22 cellular contexts compared by ENCODE assay signal in genomic region chr6:35521235-35521634, GRCh38. TPM values are rescaled to one million over a fixed set of nuclear protein-coding genes. Genes with fewer than 3 reads are reported as not detected.
DNase-seq lines count a peak whose midpoint lies in the region; ATAC-seq, FAIRE-seq and TF ChIP-seq lines count a peak whose summit lies in the region.
"Had no signal": no experiment of that assay in that cellular context is flagged by ENCODE, and none has a peak within 500 bp of the region (broad histone marks: within the 10 kb centered on the region; RNA-seq: fewer than 3 reads in every experiment).

No MANE protein-coding gene starts in this region.

- H3K27ac ChIP-seq in HepG2 (ENCODE audit: extremely low read length, insufficient read depth, low read length) (no peak overlapping the region), right lobe of liver (no peak overlapping the region), neuronal stem cell (replicated peaks; ENCODE audit: low read length) (no peak overlapping the region), sigmoid colon (no peak overlapping the region), RWPE1 (no peak overlapping the region)
- H3K27ac ChIP-seq: GM23248 had no signal

- FAIRE-seq in HepG2 (lab: Jason Lieb, UNC): no peak
- FAIRE-seq: A204.1, G401.6, GM12891, GM19239, H54, HTR-8/SVneo had no signal

- H3K79me2 ChIP-seq in HepG2 (ENCODE audit: insufficient read depth, low read length): no peaks in the 10 kb centered on the region

- TF ChIP-seq RAD21 in HepG2 (CRISPR knock-in tag; IDR thresholded peaks at IDR 0.05): no peak

- H3K27me3 ChIP-seq in HepG2 (ENCODE audit: control insufficient read depth in 1 of 2, insufficient read depth in 2 of 2, low read length in 2 of 2) (peaks cover 2 to 20% of the 10 kb centered on the region in 2 experiments; a peak in 2 of 5 replicates), right lobe of liver (no peaks in the 10 kb centered on the region), neuronal stem cell (ENCODE audit: control insufficient read depth in 3 of 3, insufficient read depth in 3 of 3, low read depth in 1 of 3, low read length in 3 of 3) (no peaks in the 10 kb centered on the region), sigmoid colon (no peaks in the 10 kb centered on the region)
- H3K27me3 ChIP-seq: BE2C had no signal

- in situ Hi-C loops in HepG2 (cut with HindIII; ENCODE audit: extremely low pct_ligation_motif_present, low pct_unique_long_range_greater_than_20kb): no loop called here

- H3K4me3 ChIP-seq in HepG2 (replicated peaks in 1 of 3; ENCODE audit: insufficient read depth in 1 of 3, low read depth in 2 of 3, low read length in 3 of 3) (no peak overlapping the region), right lobe of liver (no peak overlapping the region), neuronal stem cell (ENCODE audit: low read length in 2 of 2) (no peak overlapping the region), sigmoid colon (no peak overlapping the region)
- H3K4me3 ChIP-seq: GM23248 had no signal

- H2BK12ac ChIP-seq in neuronal stem cell (ENCODE audit: low read length): no peak overlapping the region

- peaks cover 42 to 44% of the 10 kb centered on the region in 2 donors for H3K4me1 Mint-ChIP-seq in immature natural killer cell
- H3K4me1 Mint-ChIP-seq in stimulated activated naive B cell treated with anti-CD40 and anti-IgM and Interleukin-4, amounts not matched to agents 10 μg/mL and 1 μg/mL and 100 μg/mL, for 72 hours: peaks cover 0 to 7% of the 10 kb centered on the region in 2 donors

- no peaks in the 10 kb centered on the region for H3K36me3 Mint-ChIP-seq in immature natural killer cell
- no peaks in the 10 kb centered on the region for H3K36me3 Mint-ChIP-seq in stimulated activated naive B cell treated with anti-CD40 and anti-IgM and Interleukin-4, amounts not matched to agents 10 μg/mL and 1 μg/mL and 100 μg/mL, for 72 hours
- H3K36me3 Mint-ChIP-seq: CD4-positive, CD25-positive, alpha-beta regulatory T cell; CD8-positive, alpha-beta memory T cell; IgD-negative memory B cell had no signal

- no peaks in the 10 kb centered on the region for H4K20me1 ChIP-seq in HepG2 (ENCODE audit: insufficient read depth, low read length)

- H3K23ac ChIP-seq in neuronal stem cell (ENCODE audit: low read depth, low read length, poor library complexity): no peak overlapping the region

- H3K4me1 ChIP-seq in HepG2 (ENCODE audit: insufficient read depth, low read length) (peaks cover 35% of the 10 kb centered on the region), right lobe of liver (no peaks in the 10 kb centered on the region), neuronal stem cell (ENCODE audit: control insufficient read depth in 2 of 2, insufficient read depth in 1 of 2, low read depth in 1 of 2, low read length in 2 of 2) (peaks cover 5% of the 10 kb centered on the region in 2 donors), sigmoid colon (peaks cover 0 to 9% (median 2%) of the 10 kb centered on the region in 4 donors)
- H3K4me1 ChIP-seq: BE2C had no signal

- 39% methylated on average over 4 of the region's 4 CpGs for WGBS in HepG2 (ENCODE audit: low lambda C conversion rate)
- 80% methylated on average over 1 of the region's 4 CpGs for WGBS in right lobe of liver (ENCODE audit: insufficient coverage, low coverage, low lambda C conversion rate, missing lambda C conversion rate)
- no CpG with 5 or more reads among the region's 4 CpGs for WGBS in neuronal stem cell (ENCODE audit: extremely low coverage in 2 of 2, insufficient read length in 2 of 2, insufficient replicate concordance in 1 of 2), 2 donors
- 94 to 95% methylated on average over 4 of the region's 4 CpGs for WGBS in sigmoid colon, 2 donors

- TF ChIP-seq EP300 in HepG2 (IDR thresholded peaks at IDR 0.05; ENCODE audit: low read depth in 2 of 2, low read length in 2 of 2): no peak
- no peak for TF ChIP-seq EP300 in HepG2 (CRISPR knock-in tag; IDR thresholded peaks at IDR 0.05; ENCODE audit: borderline replicate concordance)
- TF ChIP-seq EP300 in sigmoid colon (IDR thresholded peaks at IDR 0.05): no peak

- H3K18ac ChIP-seq in neuronal stem cell (ENCODE audit: low read length): peak overlapping the region; percentile 88

- no peaks in the 10 kb centered on the region for H3K36me3 ChIP-seq in HepG2 (replicated peaks in 1 of 2; ENCODE audit: control insufficient read depth in 1 of 2, insufficient read depth in 2 of 2, low read length in 2 of 2)
- H3K36me3 ChIP-seq in right lobe of liver: no peaks in the 10 kb centered on the region
- no peaks in the 10 kb centered on the region for H3K36me3 ChIP-seq in neuronal stem cell (replicated peaks in 1 of 2; ENCODE audit: control insufficient read depth in 2 of 2, insufficient read depth in 2 of 2, low read length in 2 of 2)
- H3K36me3 ChIP-seq in sigmoid colon: no peaks in the 10 kb centered on the region
- H3K36me3 ChIP-seq: BE2C had no signal

- H3K9me3 ChIP-seq in HepG2 (ENCODE audit: low read length) (no peaks in the 10 kb centered on the region), right lobe of liver (no peaks in the 10 kb centered on the region), neuronal stem cell (replicated peaks in 1 of 2; ENCODE audit: control insufficient read depth in 2 of 2, insufficient read depth in 1 of 2, low read depth in 1 of 2, low read length in 2 of 2) (no peaks in the 10 kb centered on the region), sigmoid colon (no peaks in the 10 kb centered on the region)
- H3K9me3 ChIP-seq: BE2C had no signal

- no peak overlapping the region for H2BK15ac ChIP-seq in neuronal stem cell (ENCODE audit: low read length)

- DNase-seq in HepG2 (ENCODE audit: low spot score) (no peak), right lobe of liver (no peak), immature natural killer cell (no peak), neuronal stem cell (ENCODE audit: low spot score) (no peak), sigmoid colon (no peak), RWPE1 (ENCODE audit: low spot score) (no peak)
- no peak for DNase-seq in stimulated activated naive B cell treated with anti-CD40 and anti-IgM and Interleukin-4, amounts not matched to agents 10 μg/mL and 1 μg/mL and 100 μg/mL, for 72 hours
- DNase-seq: ACHN; BE2C; C1 segment of cervical spinal cord; CD4-positive, CD25-positive, alpha-beta regulatory T cell; CD8-positive, alpha-beta memory T cell; COR-L47; GM23248; HCEC 1CT had no signal

- H3K9me3 Mint-ChIP-seq in immature natural killer cell: no peaks in the 10 kb centered on the region
- no peaks in the 10 kb centered on the region for H3K9me3 Mint-ChIP-seq in stimulated activated naive B cell treated with anti-CD40 and anti-IgM and Interleukin-4, amounts not matched to agents 10 μg/mL and 1 μg/mL and 100 μg/mL, for 72 hours
- H3K9me3 Mint-ChIP-seq: CD8-positive, alpha-beta memory T cell; IgD-negative memory B cell had no signal

- H3K9ac ChIP-seq in HepG2 (ENCODE audit: insufficient read depth, low read depth, low read length) (no peak overlapping the region), neuronal stem cell (ENCODE audit: low read depth, low read length, poor library complexity) (no peak overlapping the region)
- H3K9ac ChIP-seq: GM23248 had no signal

- H3K4me2 ChIP-seq in HepG2 (ENCODE audit: low read depth, low read length): no peak overlapping the region
- H3K4me2 ChIP-seq in neuronal stem cell (ENCODE audit: insufficient read depth, low read length, poor library complexity, severe bottlenecking): no peak overlapping the region

- intact Hi-C loops in HepG2 (cut with micrococcal nuclease; ENCODE audit: unreplicated experiment) (no loop called here), right lobe of liver (cut with DNase I) (loop anchor here in 1 of 2 donors (5.0 kb wide), 1 partner anchor 216 kb away; the partner anchor contains the start of gene ARMC12), sigmoid colon (cut with DNase I) (loop anchor here (5.0 to 10.0 kb wide), 2 partner anchors 104 to 166 kb away; partner anchors contain the start of gene FKBP5)

- TF ChIP-seq CTCF in HepG2 (CRISPR knock-in tag; IDR thresholded peaks at IDR 0.05) (no peak), right lobe of liver (IDR thresholded peaks at IDR 0.05) (no peak), sigmoid colon (IDR thresholded peaks at IDR 0.05) (no peak), RWPE1 (conservative IDR thresholded peaks at IDR 0.05; ENCODE audit: low read depth) (no peak)

- ATAC-seq in HepG2: no peak
- ATAC-seq in right lobe of liver: no peak
- ATAC-seq in stimulated activated naive B cell treated with anti-CD40 and anti-IgM and Interleukin-4, amounts not matched to agents 10 μg/mL and 1 μg/mL and 100 μg/mL, for 72 hours (replicated peaks): no peak

- H3K27ac Mint-ChIP-seq in immature natural killer cell: peak overlapping the region in 1 of 6 donors; percentile 40
- H3K27ac Mint-ChIP-seq in stimulated activated naive B cell treated with anti-CD40 and anti-IgM and Interleukin-4, amounts not matched to agents 10 μg/mL and 1 μg/mL and 100 μg/mL, for 72 hours: peak overlapping the region; percentile 43
- H3K27ac Mint-ChIP-seq: CD4-positive, CD25-positive, alpha-beta regulatory T cell; IgD-negative memory B cell had no signal

- no peak overlapping the region for H3K4ac ChIP-seq in neuronal stem cell (ENCODE audit: low read length)

- H2AFZ ChIP-seq in HepG2 (ENCODE audit: low read length): no peak overlapping the region
- peak overlapping the region; percentile 69 for H2AFZ ChIP-seq in neuronal stem cell (ENCODE audit: low read length)
- H2AFZ ChIP-seq: GM23248 had no signal

- H4K91ac ChIP-seq in neuronal stem cell (ENCODE audit: low read depth, low read length, poor library complexity): no peak overlapping the region

- TF ChIP-seq POLR2A in HepG2 (IDR thresholded peaks at IDR 0.05; ENCODE audit: insufficient read depth in 1 of 2, low read depth in 2 of 2, low read length in 2 of 2) (no peak), right lobe of liver (IDR thresholded peaks at IDR 0.05) (no peak), sigmoid colon (IDR thresholded peaks at IDR 0.05) (no peak)

- no TSS peak for BruUV-seq in HepG2 (replicated peaks; lab: Mats Ljungman, UMichigan)

- peaks cover 12 to 15% (median 15%) of the 10 kb centered on the region in 3 donors for H3K27me3 Mint-ChIP-seq in immature natural killer cell (ENCODE audit: low read depth in 3 of 3)
- H3K27me3 Mint-ChIP-seq in stimulated activated naive B cell treated with anti-CD40 and anti-IgM and Interleukin-4, amounts not matched to agents 10 μg/mL and 1 μg/mL and 100 μg/mL, for 72 hours: peaks cover 0 to 14% of the 10 kb centered on the region in 2 donors
- H3K27me3 Mint-ChIP-seq: CD4-positive, CD25-positive, alpha-beta regulatory T cell; IgD-negative memory B cell had no signal

- no peak overlapping the region for H3K14ac ChIP-seq in neuronal stem cell (ENCODE audit: low read length)

- no peak overlapping the region for H4K8ac ChIP-seq in neuronal stem cell (ENCODE audit: low read depth, low read length)

- POLR2A ChIA-PET in HepG2 (lab: Yijun Ruan, JAX) (no interaction called here), RWPE1 (lab: Yijun Ruan, JAX; ENCODE audit: low non-redundant PET) (no interaction called here)

- no peak overlapping the region for H2BK5ac ChIP-seq in neuronal stem cell (ENCODE audit: low read length)

- H3K79me1 ChIP-seq in neuronal stem cell (ENCODE audit: low read depth, low read length): no peaks in the 10 kb centered on the region

- peak overlapping the region in 3 of 5 donors; percentile 10 to 86 (median 21) for H3K4me3 Mint-ChIP-seq in immature natural killer cell
- H3K4me3 Mint-ChIP-seq in stimulated activated naive B cell treated with anti-CD40 and anti-IgM and Interleukin-4, amounts not matched to agents 10 μg/mL and 1 μg/mL and 100 μg/mL, for 72 hours: no peak overlapping the region
- H3K4me3 Mint-ChIP-seq: CD4-positive, CD25-positive, alpha-beta regulatory T cell; IgD-negative memory B cell had no signal

- H2AK5ac ChIP-seq in neuronal stem cell (ENCODE audit: low read depth, low read length): peak overlapping the region; percentile 69

- H2BK120ac ChIP-seq in neuronal stem cell (ENCODE audit: low read depth, low read length): no peak overlapping the region

- CTCF ChIA-PET in HepG2 (lab: Yijun Ruan, JAX; ENCODE audit: low intra/inter-chr PET ratio, low total read pairs): interaction anchor here (2.9 kb wide), 1 partner anchor 216 kb away, joined by 15 read pairs; no protein-coding TSS in a partner anchor
- CTCF ChIA-PET in RWPE1 (lab: Yijun Ruan, JAX): interaction anchor here (3.7 kb wide), 1 partner anchor 215 kb away, joined by 25 read pairs; the partner anchor contains the start of gene ARMC12

RNA-seq across cellular contexts. Expression of gene TULP1, which starts 8.5 kb away (rescaled TPM):
- not detected in 2 replicates for total RNA-seq in HepG2 (2016; rRNA removed; fragmentation: Illumina TruSeq; extraction: Trizol)
- total RNA-seq in HepG2 (2016; cell fraction: cytosol; rRNA removed; fragmentation: Illumina TruSeq; extraction: Trizol; ENCODE audit: low read depth): 0.35 TPM in 1 of 2 replicates, not detected in the other
- not detected in 2 replicates for total RNA-seq in HepG2 (2016; cell fraction: insoluble cytoplasmic fraction; rRNA removed; fragmentation: Illumina TruSeq; extraction: Trizol)
- not detected in 2 replicates for total RNA-seq in HepG2 (2016; cell fraction: membrane; rRNA removed; fragmentation: Illumina TruSeq; extraction: Trizol)
- total RNA-seq in HepG2 (2016; cell fraction: nucleus; rRNA removed; fragmentation: Illumina TruSeq; extraction: Trizol): not detected in 2 replicates
- not detected in 2 replicates for polyA plus RNA-seq in HepG2 (2011; rRNA removed)
- polyA plus RNA-seq in HepG2 (2011; cell fraction: cytosol; rRNA removed): not detected in 2 replicates
- polyA plus RNA-seq in HepG2 (2011; cell fraction: nucleus; rRNA removed): not detected in 2 replicates
- polyA plus RNA-seq in HepG2 (2012): not detected in 2 replicates
- not detected in 2 replicates for polyA plus RNA-seq in HepG2 (2016; cell fraction: cytosol; fragmentation: Illumina TruSeq; extraction: Trizol; ENCODE audit: low read depth)
- polyA plus RNA-seq in HepG2 (2016; cell fraction: insoluble cytoplasmic fraction; fragmentation: Illumina TruSeq; extraction: Trizol; ENCODE audit: low read depth): not detected in 2 replicates
- polyA plus RNA-seq in HepG2 (2016; cell fraction: membrane; fragmentation: Illumina TruSeq; extraction: Trizol; ENCODE audit: low read depth): not detected in 2 replicates
- not detected in 2 replicates for polyA plus RNA-seq in HepG2 (2016; cell fraction: nucleus; fragmentation: Illumina TruSeq; extraction: Trizol; ENCODE audit: insufficient read depth, low read depth)
- not detected in 2 replicates for polyA minus RNA-seq in HepG2 (2011; rRNA and poly(A)+ RNA removed; ENCODE audit: low replicate concordance)
- polyA minus RNA-seq in HepG2 (2011; cell fraction: cytosol; rRNA and poly(A)+ RNA removed): not detected in 2 replicates
- polyA minus RNA-seq in HepG2 (2011; cell fraction: nucleus; rRNA and poly(A)+ RNA removed): not detected in 2 replicates
- not detected for total RNA-seq in right lobe of liver
- polyA plus RNA-seq in immature natural killer cell: not detected
- 2.8 TPM for polyA plus RNA-seq in neuronal stem cell (2013, experiment 1 of 2)
- polyA plus RNA-seq in neuronal stem cell (2013, experiment 2 of 2): 2.3 TPM
- total RNA-seq in sigmoid colon: not detected
- polyA plus RNA-seq in sigmoid colon: not detected
- total RNA-seq: CD4-positive, CD25-positive, alpha-beta regulatory T cell; CD8-positive, alpha-beta memory T cell; GM23248 had no signal
- polyA plus RNA-seq: CD4-positive, CD25-positive, alpha-beta regulatory T cell; CD8-positive, alpha-beta memory T cell; GM23248; IgD-negative memory B cell had no signal

RNA-seq across cellular contexts. Expression of gene TEAD3, which starts 24.4 kb away (rescaled TPM):
- total RNA-seq in HepG2 (2016; rRNA removed; fragmentation: Illumina TruSeq; extraction: Trizol) (14.4 and 15.1 TPM in 2 replicates), right lobe of liver (1 to 10 TPM; 5.2 to 8.5 (median 6.9) TPM), sigmoid colon (10 to 100 TPM; 50.4 to 95.8 (median 74.8) TPM)
- 3.9 and 4.4 TPM in 2 replicates for total RNA-seq in HepG2 (2016; cell fraction: cytosol; rRNA removed; fragmentation: Illumina TruSeq; extraction: Trizol; ENCODE audit: low read depth)
- total RNA-seq in HepG2 (2016; cell fraction: insoluble cytoplasmic fraction; rRNA removed; fragmentation: Illumina TruSeq; extraction: Trizol): 12.5 and 14.5 TPM in 2 replicates
- 14.0 and 14.5 TPM in 2 replicates for total RNA-seq in HepG2 (2016; cell fraction: membrane; rRNA removed; fragmentation: Illumina TruSeq; extraction: Trizol)
- total RNA-seq in HepG2 (2016; cell fraction: nucleus; rRNA removed; fragmentation: Illumina TruSeq; extraction: Trizol): 12.5 and 14.3 TPM in 2 replicates
- polyA plus RNA-seq in HepG2 (2011; rRNA removed) (16.5 and 20.5 TPM in 2 replicates), immature natural killer cell (not detected), sigmoid colon (10 to 100 TPM; 14.4 to 25.2 (median 14.6) TPM)
- 11.8 and 14.3 TPM in 2 replicates for polyA plus RNA-seq in HepG2 (2011; cell fraction: cytosol; rRNA removed)
- polyA plus RNA-seq in HepG2 (2011; cell fraction: nucleus; rRNA removed): 41.6 and 45.4 TPM in 2 replicates
- 19.1 and 24.4 TPM in 2 replicates for polyA plus RNA-seq in HepG2 (2012)
- polyA plus RNA-seq in HepG2 (2016; cell fraction: cytosol; fragmentation: Illumina TruSeq; extraction: Trizol; ENCODE audit: low read depth): 5.1 and 5.5 TPM in 2 replicates
- polyA plus RNA-seq in HepG2 (2016; cell fraction: insoluble cytoplasmic fraction; fragmentation: Illumina TruSeq; extraction: Trizol; ENCODE audit: low read depth): 22.1 and 28.5 TPM in 2 replicates
- polyA plus RNA-seq in HepG2 (2016; cell fraction: membrane; fragmentation: Illumina TruSeq; extraction: Trizol; ENCODE audit: low read depth): 12.7 and 14.9 TPM in 2 replicates
- 41.9 and 43.9 TPM in 2 replicates for polyA plus RNA-seq in HepG2 (2016; cell fraction: nucleus; fragmentation: Illumina TruSeq; extraction: Trizol; ENCODE audit: insufficient read depth, low read depth)
- polyA minus RNA-seq in HepG2 (2011; rRNA and poly(A)+ RNA removed; ENCODE audit: low replicate concordance): 6.0 and 22.8 TPM in 2 replicates
- polyA minus RNA-seq in HepG2 (2011; cell fraction: cytosol; rRNA and poly(A)+ RNA removed): 7.7 and 8.2 TPM in 2 replicates
- 7.9 and 8.6 TPM in 2 replicates for polyA minus RNA-seq in HepG2 (2011; cell fraction: nucleus; rRNA and poly(A)+ RNA removed)
- 37.2 TPM for polyA plus RNA-seq in neuronal stem cell (2013, experiment 1 of 2)
- polyA plus RNA-seq in neuronal stem cell (2013, experiment 2 of 2): 37.9 TPM
- total RNA-seq: CD4-positive, CD25-positive, alpha-beta regulatory T cell had no signal
- polyA plus RNA-seq: IgD-negative memory B cell had no signal

RNA-seq across cellular contexts. Expression of gene RPL10A, which starts 53.0 kb away (rescaled TPM):
- total RNA-seq in HepG2 (2016; rRNA removed; fragmentation: Illumina TruSeq; extraction: Trizol) (1,854 and 2,285 TPM in 2 replicates), right lobe of liver (100 to 1,000 TPM; 366 to 446 (median 412) TPM), sigmoid colon (1,000 to 10,000 TPM; 1,381 to 2,837 (median 2,184) TPM)
- 2,437 and 2,775 TPM in 2 replicates for total RNA-seq in HepG2 (2016; cell fraction: cytosol; rRNA removed; fragmentation: Illumina TruSeq; extraction: Trizol; ENCODE audit: low read depth)
- 1,859 and 2,386 TPM in 2 replicates for total RNA-seq in HepG2 (2016; cell fraction: insoluble cytoplasmic fraction; rRNA removed; fragmentation: Illumina TruSeq; extraction: Trizol)
- total RNA-seq in HepG2 (2016; cell fraction: membrane; rRNA removed; fragmentation: Illumina TruSeq; extraction: Trizol): 4,119 and 4,316 TPM in 2 replicates
- 734 and 771 TPM in 2 replicates for total RNA-seq in HepG2 (2016; cell fraction: nucleus; rRNA removed; fragmentation: Illumina TruSeq; extraction: Trizol)
- polyA plus RNA-seq in HepG2 (2011; rRNA removed) (2,253 and 2,726 TPM in 2 replicates), immature natural killer cell (100 to 1,000 TPM; 419 to 805 (median 477) TPM), sigmoid colon (1,000 to 10,000 TPM; 1,931 to 3,217 (median 2,051) TPM)
- polyA plus RNA-seq in HepG2 (2011; cell fraction: cytosol; rRNA removed): 2,315 and 3,589 TPM in 2 replicates
- polyA plus RNA-seq in HepG2 (2011; cell fraction: nucleus; rRNA removed): 1,402 and 1,561 TPM in 2 replicates
- polyA plus RNA-seq in HepG2 (2012): 2,161 and 2,246 TPM in 2 replicates
- polyA plus RNA-seq in HepG2 (2016; cell fraction: cytosol; fragmentation: Illumina TruSeq; extraction: Trizol; ENCODE audit: low read depth): 3,096 and 3,343 TPM in 2 replicates
- 2,345 and 2,428 TPM in 2 replicates for polyA plus RNA-seq in HepG2 (2016; cell fraction: insoluble cytoplasmic fraction; fragmentation: Illumina TruSeq; extraction: Trizol; ENCODE audit: low read depth)
- 4,116 and 4,234 TPM in 2 replicates for polyA plus RNA-seq in HepG2 (2016; cell fraction: membrane; fragmentation: Illumina TruSeq; extraction: Trizol; ENCODE audit: low read depth)
- 1,389 and 1,424 TPM in 2 replicates for polyA plus RNA-seq in HepG2 (2016; cell fraction: nucleus; fragmentation: Illumina TruSeq; extraction: Trizol; ENCODE audit: insufficient read depth, low read depth)
- polyA minus RNA-seq in HepG2 (2011; rRNA and poly(A)+ RNA removed; ENCODE audit: low replicate concordance): 921 and 1,139 TPM in 2 replicates
- polyA minus RNA-seq in HepG2 (2011; cell fraction: cytosol; rRNA and poly(A)+ RNA removed): 630 and 657 TPM in 2 replicates
- 275 and 369 TPM in 2 replicates for polyA minus RNA-seq in HepG2 (2011; cell fraction: nucleus; rRNA and poly(A)+ RNA removed)
- 2,893 TPM for polyA plus RNA-seq in neuronal stem cell (2013, experiment 1 of 2)
- 2,832 TPM for polyA plus RNA-seq in neuronal stem cell (2013, experiment 2 of 2)

Comparison
In these comparisons a context has a peak if more than half of its experiments do, and no peak if none do; other contexts are left out.
1. H3K4me3 Mint-ChIP-seq: peak in immature natural killer cell (3 of 5); none in stimulated activated naive B cell treated with anti-CD40 and anti-IgM and Interleukin-4, amounts not matched to agents 10 μg/mL and 1 μg/mL and 100 μg/mL, for 72 hours (0 of 2).